8 cellular contexts compared by ENCODE assay signal in genomic region chr11:65133724-65134123, GRCh38. TPM values are rescaled to one million over a fixed set of nuclear protein-coding genes. Genes with fewer than 3 reads are reported as not detected.
DNase-seq lines count a peak whose midpoint lies in the region; ATAC-seq and TF ChIP-seq lines count a peak whose summit lies in the region.

No MANE protein-coding gene starts in this region.

- DNase-seq in activated CD4-positive, alpha-beta T cell treated with anti-CD3 and anti-CD28 coated beads, Interleukin-2, amount 10 ng/mL, durations not matched to agents 7 days and 5 days = no peak
- DNase-seq in activated CD4-positive, alpha-beta T cell treated with anti-CD3 and anti-CD28 coated beads for 1 hour = no peak
- no peak for DNase-seq in breast epithelium (ENCODE audit: low spot score in 2 of 2)
- peak; percentile 40 to 79 (median 71) for DNase-seq in right lobe of liver
- no peak for DNase-seq in transverse colon
- DNase-seq in medulla oblongata (ENCODE audit: extremely low spot score) = no peak

- intact Hi-C loops in breast epithelium (cut with DNase I; ENCODE audit: low total_unique reads) = no loop called here
- intact Hi-C loops in right lobe of liver (cut with DNase I) = loop anchor here in 1 of 2 donors (10.0 kb wide), 1 partner anchor 121 kb away; no protein-coding TSS in a partner anchor
- intact Hi-C loops in transverse colon (cut with DNase I; ENCODE audit: low total_unique reads) = no loop called here

- peaks cover 14% of the 10 kb centered on the region for H3K36me3 Mint-ChIP-seq in activated CD4-positive, alpha-beta T cell treated with anti-CD3 and anti-CD28 coated beads, Interleukin-2, amount 10 ng/mL, durations not matched to agents 7 days and 5 days (ENCODE audit: low read depth)

- 0% methylated on average over 9 of the region's 20 CpGs for WGBS in right lobe of liver (ENCODE audit: insufficient coverage, low coverage, low lambda C conversion rate, missing lambda C conversion rate)
- 1% methylated on average over 20 of the region's 20 CpGs; no CpG with 5 or more reads in 1 of the 2 donors for WGBS in transverse colon (ENCODE audit: low coverage in 1 of 2), 2 donors

- TF ChIP-seq EP300 in transverse colon (IDR thresholded peaks at IDR 0.05; ENCODE audit: low read depth) = no peak

- no peaks in the 10 kb centered on the region for H3K27me3 ChIP-seq in breast epithelium
- H3K27me3 ChIP-seq in right lobe of liver = no peaks in the 10 kb centered on the region
- H3K27me3 ChIP-seq in transverse colon = no peaks in the 10 kb centered on the region

- CTCF ChIA-PET in activated CD4-positive, alpha-beta T cell treated with anti-CD3 and anti-CD28 coated beads, Interleukin-2, amount 10 ng/mL, durations not matched to agents 7 days and 5 days (lab: Charles Lee) = interaction anchor here (0.8 kb wide), 1 partner anchor 13 kb away, joined by 3 read pairs; no protein-coding TSS in a partner anchor

- H3K4me3 ChIP-seq in breast epithelium (peak overlapping the region; percentile 88 to 93 (median 92)), right lobe of liver (peak overlapping the region; percentile 92 to 99 (median 99)), transverse colon (peak overlapping the region; percentile 73 to 82 (median 78))

- TF ChIP-seq POLR2A in breast epithelium (IDR thresholded peaks at IDR 0.05) (no peak), right lobe of liver (IDR thresholded peaks at IDR 0.05) (no peak), transverse colon (IDR thresholded peaks at IDR 0.05) (no peak)

- peak overlapping the region; percentile 99 for H3K4me3 Mint-ChIP-seq in activated CD4-positive, alpha-beta T cell treated with anti-CD3 and anti-CD28 coated beads, Interleukin-2, amount 10 ng/mL, durations not matched to agents 7 days and 5 days

- H3K9me3 ChIP-seq in breast epithelium = no peaks in the 10 kb centered on the region
- no peaks in the 10 kb centered on the region for H3K9me3 ChIP-seq in right lobe of liver
- H3K9me3 ChIP-seq in transverse colon = no peaks in the 10 kb centered on the region

- TF ChIP-seq CTCF in breast epithelium (IDR thresholded peaks at IDR 0.05) = no peak
- TF ChIP-seq CTCF in right lobe of liver (IDR thresholded peaks at IDR 0.05) = no peak
- no peak for TF ChIP-seq CTCF in transverse colon (IDR thresholded peaks at IDR 0.05)

- H3K27me3 Mint-ChIP-seq in activated CD4-positive, alpha-beta T cell treated with anti-CD3 and anti-CD28 coated beads, Interleukin-2, amount 10 ng/mL, durations not matched to agents 7 days and 5 days = no peaks in the 10 kb centered on the region

- H3K9me3 Mint-ChIP-seq in activated CD4-positive, alpha-beta T cell treated with anti-CD3 and anti-CD28 coated beads, Interleukin-2, amount 10 ng/mL, durations not matched to agents 7 days and 5 days = no peaks in the 10 kb centered on the region

- H3K27ac ChIP-seq in breast epithelium (peak overlapping the region; percentile 96 to 99), right lobe of liver (peak overlapping the region; percentile 96 to 99 (median 97)), transverse colon (peak overlapping the region; percentile 94 to 97 (median 95))

- peak overlapping the region; percentile 99 for H3K27ac Mint-ChIP-seq in activated CD4-positive, alpha-beta T cell treated with anti-CD3 and anti-CD28 coated beads, Interleukin-2, amount 10 ng/mL, durations not matched to agents 7 days and 5 days

- peaks cover 27% of the 10 kb centered on the region for H3K4me1 Mint-ChIP-seq in activated CD4-positive, alpha-beta T cell treated with anti-CD3 and anti-CD28 coated beads, Interleukin-2, amount 10 ng/mL, durations not matched to agents 7 days and 5 days

- H3K4me1 ChIP-seq in breast epithelium = peaks cover 6 to 26% of the 10 kb centered on the region in 2 donors
- H3K4me1 ChIP-seq in right lobe of liver = peaks cover 0 to 25% (median 11%) of the 10 kb centered on the region in 4 donors
- H3K4me1 ChIP-seq in transverse colon = peaks cover 17 to 39% (median 31%) of the 10 kb centered on the region in 4 donors

- in situ Hi-C loops in transverse colon (cut with MboI; ENCODE audit: low pct_ligation_motif_present in 1 of 4, low pct_unique_long_range_greater_than_20kb in 1 of 4, low sequenced_read_pairs in 3 of 4) = loop anchor here in 1 of 4 donors (10.0 kb wide), 1 partner anchor 51 kb away; the partner anchor contains the start of gene CAPN1

- POLR2A ChIA-PET in activated CD4-positive, alpha-beta T cell treated with anti-CD3 and anti-CD28 coated beads, Interleukin-2, amount 10 ng/mL, durations not matched to agents 7 days and 5 days (lab: Charles Lee) = no interaction called here

- peak in 2 of 4 donors; percentile 1 to 30 for ATAC-seq in right lobe of liver
- ATAC-seq in HG02870 (IDR thresholded peaks at IDR 0.05; ENCODE audit: unreplicated experiment) = no peak
- ATAC-seq in GM21367 (IDR thresholded peaks at IDR 0.05; ENCODE audit: unreplicated experiment) = no peak

- H3K36me3 ChIP-seq in breast epithelium (peaks cover 23% of the 10 kb centered on the region), right lobe of liver (peaks cover 7 to 43% (median 27%) of the 10 kb centered on the region in 4 donors), transverse colon (peaks cover 0 to 35% (median 18%) of the 10 kb centered on the region in 4 donors)

RNA-seq across cellular contexts. Expression of gene SYVN1, which starts 0.6 kb away (rescaled TPM):
- total RNA-seq in activated CD4-positive, alpha-beta T cell treated with anti-CD3 and anti-CD28 coated beads, Interleukin-2, amount 10 ng/mL, durations not matched to agents 7 days and 5 days = 10 to 100 TPM; 40.5 to 42.2 TPM
- 10 to 100 TPM; 25.8 to 31.7 (median 27.2) TPM for total RNA-seq in breast epithelium
- 100 to 1,000 TPM in 4 of 6 experiments, 10 to 100 TPM in 2; 73.0 to 120 (median 109) TPM for total RNA-seq in right lobe of liver
- 10 to 100 TPM; 20.5 to 72.6 (median 51.9) TPM for total RNA-seq in transverse colon

RNA-seq across cellular contexts. Expression of gene MRPL49, which starts 11.6 kb away (rescaled TPM):
- 10 to 100 TPM; 49.5 to 55.4 TPM for total RNA-seq in activated CD4-positive, alpha-beta T cell treated with anti-CD3 and anti-CD28 coated beads, Interleukin-2, amount 10 ng/mL, durations not matched to agents 7 days and 5 days
- total RNA-seq in breast epithelium = 10 to 100 TPM; 66.2 to 92.6 (median 72.8) TPM
- total RNA-seq in right lobe of liver = 10 to 100 TPM; 26.3 to 51.7 (median 28.4) TPM
- 100 to 1,000 TPM in 1 of 4 donors, 10 to 100 TPM in 3; 10.5 to 119 (median 60.9) TPM for total RNA-seq in transverse colon

RNA-seq across cellular contexts. Expression of gene FAU, which starts 11.8 kb away (rescaled TPM):
- 1,000 to 10,000 TPM; 1,051 to 1,116 TPM for total RNA-seq in activated CD4-positive, alpha-beta T cell treated with anti-CD3 and anti-CD28 coated beads, Interleukin-2, amount 10 ng/mL, durations not matched to agents 7 days and 5 days
- total RNA-seq in breast epithelium (1,000 to 10,000 TPM in 1 of 3 donors, 100 to 1,000 TPM in 2; 786 to 1,230 (median 855) TPM), right lobe of liver (100 to 1,000 TPM; 287 to 472 (median 343) TPM), transverse colon (100 to 1,000 TPM; 594 to 986 (median 662) TPM)

RNA-seq across cellular contexts. Expression of gene ZNHIT2, which starts 16.2 kb away (rescaled TPM):
- 1 to 10 TPM; 8.6 to 9.9 TPM for total RNA-seq in activated CD4-positive, alpha-beta T cell treated with anti-CD3 and anti-CD28 coated beads, Interleukin-2, amount 10 ng/mL, durations not matched to agents 7 days and 5 days
- total RNA-seq in breast epithelium = 10 to 100 TPM; 14.6 to 23.3 (median 20.3) TPM
- total RNA-seq in right lobe of liver = 10 to 100 TPM in 2 of 6 experiments, 1 to 10 TPM in 4; 4.9 to 15.7 (median 6.2) TPM
- 10 to 100 TPM in 3 of 4 donors, 1 to 10 TPM in 1; 9.6 to 40.8 (median 12.2) TPM for total RNA-seq in transverse colon

RNA-seq across cellular contexts. Expression of gene TM7SF2, which starts 22.1 kb away (rescaled TPM):
- 10 to 100 TPM; 26.1 to 27.7 TPM for total RNA-seq in activated CD4-positive, alpha-beta T cell treated with anti-CD3 and anti-CD28 coated beads, Interleukin-2, amount 10 ng/mL, durations not matched to agents 7 days and 5 days
- total RNA-seq in breast epithelium (100 to 1,000 TPM in 1 of 3 donors, 10 to 100 TPM in 2; 38.8 to 189 (median 44.2) TPM), right lobe of liver (100 to 1,000 TPM in 1 of 6 experiments, 10 to 100 TPM in 5; 25.6 to 112 (median 37.8) TPM), transverse colon (10 to 100 TPM; 29.4 to 59.5 (median 42.3) TPM)

Comparison
In these comparisons a context has a peak if more than half of its experiments do, and no peak if none do; other contexts are left out.
1. DNase-seq: peak in right lobe of liver (3 of 3); none in activated CD4-positive, alpha-beta T cell treated with anti-CD3 and anti-CD28 coated beads, Interleukin-2, amount 10 ng/mL, durations not matched to agents 7 days and 5 days (single experiment), activated CD4-positive, alpha-beta T cell treated with anti-CD3 and anti-CD28 coated beads for 1 hour (single experiment), breast epithelium (0 of 2), transverse colon (single experiment) and medulla oblongata (single experiment).
2. Peak in every context shown above with its lines, with median percentiles within 50 percentile points of each other: H3K27ac ChIP-seq and H3K4me3 ChIP-seq.